Comparison of ENCODE assay signal across 10 cellular contexts in the genomic region with DNA sequence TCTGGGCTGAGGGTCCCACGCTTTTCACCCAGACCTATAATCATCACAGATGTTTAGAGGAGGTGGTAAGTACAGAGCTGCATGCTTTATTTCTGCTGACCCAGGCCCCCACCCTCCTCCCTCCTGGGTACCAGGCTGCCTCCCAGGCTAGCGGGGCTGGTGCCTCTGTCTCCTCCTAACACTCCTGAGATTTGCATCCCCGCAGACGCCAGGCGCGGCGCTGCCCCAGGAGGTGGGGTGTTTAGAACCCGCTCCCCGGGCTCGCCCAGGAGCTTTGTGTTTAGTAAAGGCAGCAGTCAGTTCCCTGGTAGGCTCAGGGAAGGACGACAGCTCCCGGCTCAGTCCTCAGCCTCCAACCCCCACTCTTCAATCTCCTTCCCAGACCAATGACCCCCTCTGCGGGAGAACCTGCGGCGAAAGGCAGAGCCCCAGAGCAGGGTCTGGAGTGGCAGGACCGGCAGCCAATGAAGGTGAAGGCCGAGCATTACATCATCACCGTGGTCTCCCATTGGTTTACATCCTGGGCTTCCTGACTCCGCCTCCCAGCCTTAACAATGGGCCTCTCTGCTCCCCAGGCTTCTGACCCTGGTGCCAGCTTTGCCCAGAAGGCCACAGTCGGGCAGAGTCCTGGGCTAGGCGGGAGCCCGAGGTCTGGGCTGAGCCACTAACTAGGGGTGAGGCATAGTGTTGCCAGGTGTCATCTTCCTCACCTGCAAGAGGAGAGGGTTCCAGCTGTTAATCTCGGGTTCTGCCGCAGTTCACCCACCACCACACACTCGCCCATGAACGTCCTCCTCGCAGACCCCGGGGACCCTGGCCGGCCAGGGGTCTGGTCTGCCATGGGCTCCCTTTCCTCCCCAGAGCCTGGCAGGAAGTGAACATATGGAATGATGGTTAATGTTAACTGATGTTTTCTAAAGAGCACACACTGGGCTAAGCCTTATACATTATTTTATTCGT. TPM values are rescaled to one million over a fixed set of nuclear protein-coding genes. Genes with fewer than 3 reads are reported as not detected.
DNase-seq lines count a peak whose midpoint lies in the region; ATAC-seq, FAIRE-seq and TF ChIP-seq lines count a peak whose summit lies in the region.
"Had no signal": no experiment of that assay in that cellular context is flagged by ENCODE, and none has a peak within 500 bp of the region (broad histone marks: within the 10 kb centered on the region; RNA-seq: fewer than 3 reads in every experiment).

No MANE protein-coding gene starts in this region.

- peak overlapping the region in 1 of 2 donors; percentile 23 for H3K9ac ChIP-seq in kidney (ENCODE audit: low read length in 2 of 2)

- H3K9me3 Mint-ChIP-seq in stimulated activated naive CD8-positive, alpha-beta T cell treated with anti-CD3 and anti-CD28 coated beads, Interleukin-15, amount 100 ng/mL, for 72 hours, result no peaks in the 10 kb centered on the region
- H3K9me3 Mint-ChIP-seq in effector memory CD8-positive, alpha-beta T cell, result no peaks in the 10 kb centered on the region
- peaks cover 0 to 1% (median 0%) of the 10 kb centered on the region in 7 donors for H3K9me3 Mint-ChIP-seq in CD14-positive monocyte

- TF ChIP-seq CTCF in kidney (IDR thresholded peaks at IDR 0.05; ENCODE audit: borderline replicate concordance, extremely low read depth, insufficient read depth) (no peak), CD14-positive monocyte (IDR thresholded peaks at IDR 0.05) (no peak)

- H3K9me3 ChIP-seq in kidney (ENCODE audit: control insufficient read depth in 1 of 2, low read length in 2 of 2), result no peaks in the 10 kb centered on the region
- H3K9me3 ChIP-seq in T-helper 17 cell (ENCODE audit: control insufficient read depth, low read length, poor library complexity, severe bottlenecking), result no peaks in the 10 kb centered on the region
- H3K9me3 ChIP-seq: neutrophil had no signal

- no peak overlapping the region for H3K4me3 Mint-ChIP-seq in stimulated activated naive CD8-positive, alpha-beta T cell treated with anti-CD3 and anti-CD28 coated beads, Interleukin-15, amount 100 ng/mL, for 72 hours
- H3K4me3 Mint-ChIP-seq in effector memory CD8-positive, alpha-beta T cell, result no peak overlapping the region
- H3K4me3 Mint-ChIP-seq in T-helper 17 cell, result no peak overlapping the region
- H3K4me3 Mint-ChIP-seq in CD14-positive monocyte, result no peak overlapping the region

- H3K36me3 Mint-ChIP-seq in effector memory CD8-positive, alpha-beta T cell (ENCODE audit: insufficient read depth), result peaks cover 3% of the 10 kb centered on the region
- H3K36me3 Mint-ChIP-seq in T-helper 17 cell (ENCODE audit: low read depth) (peaks cover 2% of the 10 kb centered on the region), CD14-positive monocyte (no peaks in the 10 kb centered on the region)

- no peak overlapping the region for H3K4me3 ChIP-seq in kidney (ENCODE audit: low read length in 2 of 2)

- peak overlapping the region in 1 of 2 donors; percentile 69 for H3K27ac Mint-ChIP-seq in stimulated activated naive CD8-positive, alpha-beta T cell treated with anti-CD3 and anti-CD28 coated beads, Interleukin-15, amount 100 ng/mL, for 72 hours
- no peak overlapping the region for H3K27ac Mint-ChIP-seq in effector memory CD8-positive, alpha-beta T cell
- no peak overlapping the region for H3K27ac Mint-ChIP-seq in T-helper 17 cell
- no peak overlapping the region for H3K27ac Mint-ChIP-seq in CD14-positive monocyte

- intact Hi-C loops in kidney (cut with DNase I) (no loop called here), CD14-positive monocyte (cut with micrococcal nuclease) (no loop called here)

- no peak for FAIRE-seq in kidney (lab: Jason Lieb, UNC)

- H3K4me1 ChIP-seq in kidney (ENCODE audit: control insufficient read depth in 1 of 2, insufficient read depth in 1 of 2, low read depth in 1 of 2, low read length in 2 of 2), result peaks cover 0 to 15% of the 10 kb centered on the region in 2 donors

- peak; percentile 94 for DNase-seq in DMS 273 (lab: John Stamatoyannopoulos, UW; ENCODE audit: unreplicated experiment)
- peak; percentile 66 for DNase-seq in NCI-H2029 (lab: John Stamatoyannopoulos, UW)
- DNase-seq in cerebellum (ENCODE audit: low spot score), result peak; percentile 99
- peak; percentile 79 for DNase-seq in kidney
- DNase-seq in stimulated activated naive CD8-positive, alpha-beta T cell treated with anti-CD3 and anti-CD28 coated beads, Interleukin-15, amount 100 ng/mL, for 72 hours, result no peak
- DNase-seq in effector memory CD8-positive, alpha-beta T cell, result no peak
- no peak for DNase-seq in T-helper 17 cell
- DNase-seq in CD14-positive monocyte (ENCODE audit: low spot score), result no peak

- H3K27me3 Mint-ChIP-seq in stimulated activated naive CD8-positive, alpha-beta T cell treated with anti-CD3 and anti-CD28 coated beads, Interleukin-15, amount 100 ng/mL, for 72 hours, result no peaks in the 10 kb centered on the region
- peaks cover 0 to 38% of the 10 kb centered on the region in 2 donors for H3K27me3 Mint-ChIP-seq in effector memory CD8-positive, alpha-beta T cell
- peaks cover 16% of the 10 kb centered on the region for H3K27me3 Mint-ChIP-seq in T-helper 17 cell
- peaks cover 0 to 4% (median 3%) of the 10 kb centered on the region in 3 donors for H3K27me3 Mint-ChIP-seq in CD14-positive monocyte (ENCODE audit: low read depth in 3 of 3)

- ATAC-seq in stimulated activated naive CD8-positive, alpha-beta T cell treated with anti-CD3 and anti-CD28 coated beads, Interleukin-15, amount 100 ng/mL, for 72 hours, result peak; percentile 18
- ATAC-seq in effector memory CD8-positive, alpha-beta T cell (replicated peaks), result no peak
- no peak for ATAC-seq in T-helper 17 cell

- H3K36me3 ChIP-seq in kidney (ENCODE audit: control insufficient read depth in 1 of 2, insufficient read depth in 2 of 2, low read length in 2 of 2), result no peaks in the 10 kb centered on the region
- H3K36me3 ChIP-seq: neutrophil had no signal

- H3K27ac ChIP-seq in kidney (ENCODE audit: low read depth in 2 of 2, low read length in 2 of 2), result peak overlapping the region; percentile 13 to 29
- H3K27ac ChIP-seq: HL-60, neutrophil had no signal

- H3K4me1 Mint-ChIP-seq in stimulated activated naive CD8-positive, alpha-beta T cell treated with anti-CD3 and anti-CD28 coated beads, Interleukin-15, amount 100 ng/mL, for 72 hours, result peaks cover 14% of the 10 kb centered on the region
- H3K4me1 Mint-ChIP-seq in effector memory CD8-positive, alpha-beta T cell (ENCODE audit: low read depth in 2 of 2), result peaks cover 0 to 8% of the 10 kb centered on the region in 2 donors
- H3K4me1 Mint-ChIP-seq in T-helper 17 cell (peaks cover 2% of the 10 kb centered on the region), CD14-positive monocyte (peaks cover 9% of the 10 kb centered on the region)

RNA-seq across cellular contexts. Expression of gene CALM1, which starts 57.5 kb away (rescaled TPM):
- 1,436 TPM for total RNA-seq in cerebellum
- 328 TPM for total RNA-seq in kidney
- 469 TPM for polyA plus RNA-seq in kidney (ENCODE audit: insufficient read depth, low read depth, low replicate concordance)
- total RNA-seq in T-helper 17 cell, result 100 to 1,000 TPM; 872 to 886 TPM
- polyA plus RNA-seq in CD14-positive monocyte, result 100 to 1,000 TPM; 906 to 912 TPM

Comparison
In these comparisons a context has a peak if more than half of its experiments do, and no peak if none do; other contexts are left out.
1. DNase-seq: peak in DMS 273 (single experiment), NCI-H2029 (single experiment), cerebellum (single experiment) and kidney (single experiment); none in stimulated activated naive CD8-positive, alpha-beta T cell treated with anti-CD3 and anti-CD28 coated beads, Interleukin-15, amount 100 ng/mL, for 72 hours (0 of 2), effector memory CD8-positive, alpha-beta T cell (0 of 3), T-helper 17 cell (0 of 3) and CD14-positive monocyte (single experiment).